19 cellular contexts compared by ENCODE assay signal in genomic region chr16:85598141-85598540, GRCh38. TPM values are rescaled to one million over a fixed set of nuclear protein-coding genes. Genes with fewer than 3 reads are reported as not detected.
A peak's percentile ranks its signal among the peaks of the same experiment; 100 is the strongest.
DNase-seq lines count a peak whose midpoint lies in the region; ATAC-seq and TF ChIP-seq lines count a peak whose summit lies in the region.
"Had no signal": no experiment of that assay in that cellular context is flagged by ENCODE, and none has a peak within 500 bp of the region (broad histone marks: within the 10 kb centered on the region; RNA-seq: fewer than 3 reads in every experiment).

No MANE protein-coding gene starts in this region.

- H3K4me3 ChIP-seq in iPS-15b (ENCODE audit: low read depth, low read length) = no peak overlapping the region
- H3K4me3 ChIP-seq: GM12878, GM23248 had no signal

- H3K9me3 Mint-ChIP-seq in natural killer cell = no peaks in the 10 kb centered on the region
- no peaks in the 10 kb centered on the region for H3K9me3 Mint-ChIP-seq in natural killer cell treated with Interleukin-12 subunit alpha and Interleukin-12 subunit beta and Interleukin-15 and Interleukin-18, amount 100 ng/mL, for 72 hours
- no peaks in the 10 kb centered on the region for H3K9me3 Mint-ChIP-seq in stimulated activated memory B cell treated with anti-CD40 and anti-IgM and Interleukin-4, amounts not matched to agents 10 μg/mL and 1 μg/mL and 100 μg/mL, for 72 hours
- H3K9me3 Mint-ChIP-seq: CD4-positive, alpha-beta memory T cell had no signal

- H3K27ac Mint-ChIP-seq in natural killer cell (peak overlapping the region; percentile 69 to 72), T-helper 17 cell (peak overlapping the region; percentile 56)
- H3K27ac Mint-ChIP-seq in natural killer cell treated with Interleukin-12 subunit alpha and Interleukin-12 subunit beta and Interleukin-15 and Interleukin-18, amount 100 ng/mL, for 72 hours = peak overlapping the region in 1 of 2 donors; percentile 30
- peak overlapping the region; percentile 54 for H3K27ac Mint-ChIP-seq in stimulated activated memory B cell treated with anti-CD40 and anti-IgM and Interleukin-4, amounts not matched to agents 10 μg/mL and 1 μg/mL and 100 μg/mL, for 72 hours
- H3K27ac Mint-ChIP-seq: B cell had no signal

- peaks cover 33 to 86% of the 10 kb centered on the region in 2 donors for H3K4me1 Mint-ChIP-seq in natural killer cell
- peaks cover 24 to 50% of the 10 kb centered on the region in 2 donors for H3K4me1 Mint-ChIP-seq in natural killer cell treated with Interleukin-12 subunit alpha and Interleukin-12 subunit beta and Interleukin-15 and Interleukin-18, amount 100 ng/mL, for 72 hours (ENCODE audit: low read depth in 2 of 2)
- peaks cover 4% of the 10 kb centered on the region for H3K4me1 Mint-ChIP-seq in T-helper 17 cell
- peaks cover 74% of the 10 kb centered on the region for H3K4me1 Mint-ChIP-seq in stimulated activated memory B cell treated with anti-CD40 and anti-IgM and Interleukin-4, amounts not matched to agents 10 μg/mL and 1 μg/mL and 100 μg/mL, for 72 hours

- H3K27me3 ChIP-seq in iPS-15b (ENCODE audit: control insufficient read depth, insufficient read depth, low read length) = no peaks in the 10 kb centered on the region

- H3K36me3 Mint-ChIP-seq in natural killer cell = no peaks in the 10 kb centered on the region
- no peaks in the 10 kb centered on the region for H3K36me3 Mint-ChIP-seq in natural killer cell treated with Interleukin-12 subunit alpha and Interleukin-12 subunit beta and Interleukin-15 and Interleukin-18, amount 100 ng/mL, for 72 hours
- no peaks in the 10 kb centered on the region for H3K36me3 Mint-ChIP-seq in T-helper 17 cell (ENCODE audit: low read depth)
- peaks cover 20% of the 10 kb centered on the region for H3K36me3 Mint-ChIP-seq in stimulated activated memory B cell treated with anti-CD40 and anti-IgM and Interleukin-4, amounts not matched to agents 10 μg/mL and 1 μg/mL and 100 μg/mL, for 72 hours

- ATAC-seq in natural killer cell (no peak), T-helper 17 cell (no peak), HG02571 (IDR thresholded peaks at IDR 0.05; ENCODE audit: unreplicated experiment) (no peak), HG03521 (IDR thresholded peaks at IDR 0.05; ENCODE audit: unreplicated experiment) (no peak)
- ATAC-seq in natural killer cell treated with Interleukin-12 subunit alpha and Interleukin-12 subunit beta and Interleukin-15 and Interleukin-18, amount 100 ng/mL, for 72 hours = no peak
- no peak for ATAC-seq in stimulated activated memory B cell treated with anti-CD40 and anti-IgM and Interleukin-4, amounts not matched to agents 10 μg/mL and 1 μg/mL and 100 μg/mL, for 72 hours
- ATAC-seq: GM12878 had no signal

- H3K27me3 Mint-ChIP-seq in natural killer cell (ENCODE audit: low read depth in 2 of 2) (no peaks in the 10 kb centered on the region), T-helper 17 cell (no peaks in the 10 kb centered on the region)
- H3K27me3 Mint-ChIP-seq in natural killer cell treated with Interleukin-12 subunit alpha and Interleukin-12 subunit beta and Interleukin-15 and Interleukin-18, amount 100 ng/mL, for 72 hours = no peaks in the 10 kb centered on the region
- no peaks in the 10 kb centered on the region for H3K27me3 Mint-ChIP-seq in stimulated activated memory B cell treated with anti-CD40 and anti-IgM and Interleukin-4, amounts not matched to agents 10 μg/mL and 1 μg/mL and 100 μg/mL, for 72 hours
- H3K27me3 Mint-ChIP-seq: B cell; CD4-positive, alpha-beta memory T cell had no signal

- DNase-seq in natural killer cell (no peak), T-helper 17 cell (no peak), LoVo (ENCODE audit: low spot score) (no peak)
- DNase-seq in natural killer cell treated with Interleukin-12 subunit alpha and Interleukin-12 subunit beta and Interleukin-15 and Interleukin-18, amount 100 ng/mL, for 72 hours (ENCODE audit: low spot score) = no peak
- DNase-seq: C1 segment of cervical spinal cord; Caco-2; CD4-positive, alpha-beta memory T cell; DMS153; DND-41; GDM1; GM23248; H7; HCEC 1CT had no signal

- H3K4me1 ChIP-seq in iPS-15b (ENCODE audit: control insufficient read depth, insufficient read depth, low read length) = peaks cover 13% of the 10 kb centered on the region

- H3K4me3 Mint-ChIP-seq in natural killer cell = no peak overlapping the region
- no peak overlapping the region for H3K4me3 Mint-ChIP-seq in natural killer cell treated with Interleukin-12 subunit alpha and Interleukin-12 subunit beta and Interleukin-15 and Interleukin-18, amount 100 ng/mL, for 72 hours
- no peak overlapping the region for H3K4me3 Mint-ChIP-seq in T-helper 17 cell
- H3K4me3 Mint-ChIP-seq in stimulated activated memory B cell treated with anti-CD40 and anti-IgM and Interleukin-4, amounts not matched to agents 10 μg/mL and 1 μg/mL and 100 μg/mL, for 72 hours = no peak overlapping the region
- H3K4me3 Mint-ChIP-seq: B cell; CD4-positive, alpha-beta memory T cell had no signal

- H3K9me3 ChIP-seq in T-helper 17 cell (ENCODE audit: control insufficient read depth, low read length, poor library complexity, severe bottlenecking) (no peaks in the 10 kb centered on the region), iPS-15b (ENCODE audit: control insufficient read depth, insufficient read depth, low read length) (no peaks in the 10 kb centered on the region)
- H3K9me3 ChIP-seq: Caco-2 had no signal

- intact Hi-C loops in natural killer cell (cut with micrococcal nuclease) = no loop called here

- no peaks in the 10 kb centered on the region for H3K36me3 ChIP-seq in iPS-15b (ENCODE audit: control insufficient read depth, insufficient read depth, low read length)

- peak overlapping the region; percentile 12 for H3K9ac ChIP-seq in iPS-15b (ENCODE audit: low read depth, low read length)
- H3K9ac ChIP-seq: GM23248 had no signal

- no peak for TF ChIP-seq CTCF in natural killer cell (IDR thresholded peaks at IDR 0.05)

RNA-seq across cellular contexts. Expression of gene GSE1, which starts 15.0 kb away (rescaled TPM):
- total RNA-seq in natural killer cell (100 to 1,000 TPM; 232 to 277 (median 233) TPM), T-helper 17 cell (10 to 100 TPM; 39.1 to 40.9 TPM)
- total RNA-seq in natural killer cell treated with Interleukin-12 subunit alpha and Interleukin-12 subunit beta and Interleukin-15 and Interleukin-18, amount 100 ng/mL, for 72 hours = 100 to 1,000 TPM in 1 of 2 donors, 10 to 100 TPM in 1; 84.9 to 146 TPM
